In the genomic region with DNA sequence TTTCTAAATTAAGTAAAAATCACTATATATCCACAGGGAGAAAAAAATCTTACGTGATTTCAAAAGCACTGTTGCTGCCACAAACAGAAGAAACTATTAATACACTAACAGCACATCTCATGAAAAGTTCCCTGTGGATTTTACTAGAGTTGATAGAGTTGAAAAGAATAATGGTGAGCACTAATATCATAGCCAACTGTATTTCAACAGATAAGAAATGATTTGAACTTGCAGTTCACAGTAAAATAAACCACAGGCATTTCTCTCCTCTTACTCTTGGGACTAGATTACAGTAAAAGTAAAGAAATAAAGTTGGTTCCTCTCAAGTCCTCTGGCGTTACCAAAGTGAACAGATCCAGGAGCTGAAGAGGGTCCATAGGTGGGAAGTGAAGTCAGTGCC, we compare ENCODE assay signal across 19 cellular contexts.
"Had no signal": no experiment of that assay in that cellular context is flagged by ENCODE, and none has a peak within 500 bp of the region (broad histone marks: within the 10 kb centered on the region; RNA-seq: fewer than 3 reads in every experiment).

No MANE protein-coding gene starts in this region.

- H3K4me3 Mint-ChIP-seq: activated CD4-positive, alpha-beta memory T cell treated with anti-CD3 and anti-CD28 coated beads for 36 hours; activated CD8-positive, alpha-beta memory T cell treated with anti-CD3 and anti-CD28 coated beads, Interleukin-2, amount 10 ng/mL, durations not matched to agents 7 days and 5 days; brain; stimulated activated naive B cell treated with anti-CD40 and anti-IgM and Interleukin-4, amounts not matched to agents 10 μg/mL and 1 μg/mL and 100 μg/mL, for 72 hours; T-helper 2 cell treated with Interferon-gamma antibody and Interleukin-4, amounts not matched to agents 5 μg/mL and 100 μg/mL, for 36 hours had no signal

- H3K4me3 ChIP-seq: mucosa of descending colon, tibial artery, uterus had no signal

- H3K4me1 ChIP-seq: uterus had no signal

- H3K9me3 ChIP-seq: uterus had no signal

- H3K36me3 ChIP-seq: uterus had no signal

- H3K27me3 ChIP-seq: tibial artery, uterus had no signal

- H3K27ac Mint-ChIP-seq: activated CD4-positive, alpha-beta memory T cell treated with anti-CD3 and anti-CD28 coated beads for 36 hours; activated CD8-positive, alpha-beta memory T cell treated with anti-CD3 and anti-CD28 coated beads, Interleukin-2, amount 10 ng/mL, durations not matched to agents 7 days and 5 days; activated naive CD4-positive, alpha-beta T cell treated with anti-CD3 and anti-CD28 coated beads, Interleukin-2, amount 50 U/mL, for 72 hours; brain; stimulated activated naive B cell treated with anti-CD40 and anti-IgM and Interleukin-4, amounts not matched to agents 10 μg/mL and 1 μg/mL and 100 μg/mL, for 72 hours; T-helper 2 cell treated with Interferon-gamma antibody and Interleukin-4, amounts not matched to agents 5 μg/mL and 100 μg/mL, for 36 hours had no signal

- H3K4me1 Mint-ChIP-seq: brain had no signal

- H3K27me3 Mint-ChIP-seq: activated CD4-positive, alpha-beta memory T cell treated with anti-CD3 and anti-CD28 coated beads for 36 hours; activated CD8-positive, alpha-beta memory T cell treated with anti-CD3 and anti-CD28 coated beads, Interleukin-2, amount 10 ng/mL, durations not matched to agents 7 days and 5 days; brain; naive thymus-derived CD8-positive, alpha-beta T cell; stimulated activated naive B cell treated with anti-CD40 and anti-IgM and Interleukin-4, amounts not matched to agents 10 μg/mL and 1 μg/mL and 100 μg/mL, for 72 hours had no signal

- H3K27ac ChIP-seq: tibial artery, uterus had no signal

- DNase-seq: activated CD4-positive, alpha-beta memory T cell treated with anti-CD3 and anti-CD28 coated beads for 36 hours; activated CD8-positive, alpha-beta memory T cell treated with anti-CD3 and anti-CD28 coated beads, Interleukin-2, amount 10 ng/mL, durations not matched to agents 7 days and 5 days; activated gamma-delta T cell; activated T-cell treated with anti-CD3 and anti-CD28 coated beads, Interleukin-2, amount 50 U/mL, for 1 hour; amniotic stem cell; central memory CD4-positive, alpha-beta T cell; cortex of kidney; effector CD4-positive, alpha-beta T cell; islet precursor cell; mucosa of descending colon; naive thymus-derived CD8-positive, alpha-beta T cell; nucleus accumbens; stimulated activated CD4-positive, alpha-beta T cell treated with anti-CD3 and anti-CD28 coated beads, Interleukin-2, amount 100 ng/mL, for 48 hours; stimulated activated naive B cell treated with anti-CD40 and anti-IgM and Interleukin-4, amounts not matched to agents 10 μg/mL and 1 μg/mL and 100 μg/mL, for 72 hours; tibial artery; uterus had no signal

- ATAC-seq: activated CD8-positive, alpha-beta memory T cell treated with anti-CD3 and anti-CD28 coated beads, Interleukin-2, amount 10 ng/mL, durations not matched to agents 7 days and 5 days; activated naive CD4-positive, alpha-beta T cell treated with anti-CD3 and anti-CD28 coated beads, Interleukin-2, amount 50 U/mL, for 72 hours; mucosa of descending colon; naive thymus-derived CD8-positive, alpha-beta T cell; stimulated activated naive B cell treated with anti-CD40 and anti-IgM and Interleukin-4, amounts not matched to agents 10 μg/mL and 1 μg/mL and 100 μg/mL, for 72 hours had no signal
